In the genomic region with DNA sequence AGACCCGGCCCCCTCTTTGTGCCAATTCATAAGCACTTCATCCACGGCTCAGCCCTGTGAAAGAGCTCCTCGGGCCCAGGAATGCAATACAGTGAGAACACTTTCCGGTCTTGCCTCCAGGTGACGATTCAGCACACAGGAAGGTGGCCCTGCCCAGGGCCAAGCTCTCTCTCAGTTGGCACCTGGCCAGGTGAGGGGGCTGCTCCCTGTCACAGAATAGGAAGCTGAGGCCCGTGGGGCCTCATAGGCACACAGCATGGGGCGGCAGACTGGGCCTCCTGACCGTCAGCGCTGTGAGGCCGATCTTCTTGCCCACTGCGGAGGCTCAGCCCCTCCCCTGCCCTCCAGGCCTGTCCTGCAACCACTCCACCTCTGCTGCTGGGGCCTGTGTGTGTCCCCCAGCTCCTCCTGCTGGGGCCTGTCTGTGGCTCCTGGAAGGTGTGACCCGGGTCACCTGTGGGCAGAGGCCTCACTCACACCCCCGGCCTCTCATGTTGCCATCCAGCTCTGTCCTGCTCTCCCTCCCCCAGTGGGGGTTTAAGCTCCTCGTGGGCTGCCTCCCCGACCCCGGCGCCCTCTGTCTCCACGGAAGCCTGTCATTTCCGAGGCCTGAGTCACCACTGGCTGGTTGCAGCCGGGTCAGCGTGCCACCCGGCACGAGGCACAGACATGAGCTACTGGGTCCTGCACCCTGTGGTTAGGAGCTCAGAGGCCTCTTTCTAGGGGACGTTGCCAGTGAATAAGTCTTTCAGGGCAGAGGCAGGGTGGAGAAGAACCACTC, we compare ENCODE assay signal across 8 cellular contexts.
DNase-seq lines count a peak whose midpoint lies in the region; ATAC-seq, FAIRE-seq and TF ChIP-seq lines count a peak whose summit lies in the region.

No MANE protein-coding gene starts in this region.

- H3K27me3 ChIP-seq in PC-9 (ENCODE audit: insufficient read depth, low read depth): no peaks in the 10 kb centered on the region

- H3F3A ChIP-seq in PC-9 (ENCODE audit: insufficient read depth, low read depth): peaks cover 25% of the 10 kb centered on the region

- DNase-seq in PC-9: peak; percentile 95 to 97
- peak; percentile 57 for DNase-seq in pons (ENCODE audit: low spot score)
- DNase-seq in NOMO-1 treated with dmso at 0.1 percent for 144 hours (lab: John Stamatoyannopoulos, UW; ENCODE audit: unreplicated experiment): no peak
- no peak for DNase-seq in stimulated activated CD4-positive, alpha-beta T cell treated with anti-CD3 and anti-CD28 coated beads, Interleukin-2, amount 100 ng/mL, for 48 hours

- H3K9me2 ChIP-seq in PC-9 (ENCODE audit: insufficient read depth): no peaks in the 10 kb centered on the region

- H3K36me3 ChIP-seq in PC-9 (ENCODE audit: low read depth): no peaks in the 10 kb centered on the region

- POLR2A ChIA-PET in PC-9 (lab: Charles Lee; ENCODE audit: unreplicated experiment): interaction anchor here (0.5 to 2.0 kb wide), 20 partner anchors 13 to 1337 kb away, joined by 3 to 28 read pairs (median 6); a partner anchor contains a TSS

- H4K20me1 ChIP-seq in PC-9 (ENCODE audit: insufficient read depth): peaks cover 3% of the 10 kb centered on the region; the same call in 1 of the 2 replicates

- H3K4me1 ChIP-seq in PC-9 (replicated peaks; ENCODE audit: insufficient read depth): peaks cover 23% of the 10 kb centered on the region

- no peak overlapping the region for H2AFZ ChIP-seq in PC-9

- peak; percentile 97 for FAIRE-seq in G401.6 (lab: Jason Lieb, UNC)

- no TSS peak for BruUV-seq in PC-9 (replicated peaks; lab: Mats Ljungman, UMichigan)

- peak overlapping the region; percentile 91 for H3K4me2 ChIP-seq in PC-9

- H3K27ac ChIP-seq in PC-9: peak overlapping the region; percentile 100

- CTCF ChIA-PET in PC-9 (lab: Charles Lee): interaction anchor here (0.6 to 1.1 kb wide), 6 partner anchors 16 to 167 kb away, joined by 3 to 19 read pairs (median 6); no protein-coding TSS in a partner anchor

- H3K79me2 ChIP-seq in PC-9 (ENCODE audit: low read depth): peaks cover 25% of the 10 kb centered on the region

- 0 out of 2 replicates have a peak, but pooled peaks have one; percentile 3 for TF ChIP-seq CTCF in PC-9 (conservative IDR thresholded peaks at IDR 0.05)

- intact Hi-C loops in PC-9 (cut with micrococcal nuclease; ENCODE audit: unreplicated experiment): loop anchor here (1.0 kb wide), 5 partner anchors 15 to 239 kb away; no protein-coding TSS in a partner anchor

- peak overlapping the region; percentile 92; the same call in 1 of the 2 replicates for H3K4me3 ChIP-seq in PC-9

- ATAC-seq in esophagus mucosa (peak; percentile 87), GM21526 (IDR thresholded peaks at IDR 0.05; ENCODE audit: low FRiP score, unreplicated experiment) (no peak), HG03025 (IDR thresholded peaks at IDR 0.05; ENCODE audit: low FRiP score, unreplicated experiment) (no peak)

- no peaks in the 10 kb centered on the region for H3K9me3 ChIP-seq in PC-9 (ENCODE audit: insufficient read depth, low read depth)

Comparison
In these comparisons a context has a peak if more than half of its experiments do, and no peak if none do; other contexts are left out.
1. DNase-seq: peak in PC-9 (2 of 2) and pons (single experiment); none in NOMO-1 treated with dmso at 0.1 percent for 144 hours (single experiment) and stimulated activated CD4-positive, alpha-beta T cell treated with anti-CD3 and anti-CD28 coated beads, Interleukin-2, amount 100 ng/mL, for 48 hours (0 of 2).